9 cellular contexts compared by ENCODE assay signal in the genomic region with DNA sequence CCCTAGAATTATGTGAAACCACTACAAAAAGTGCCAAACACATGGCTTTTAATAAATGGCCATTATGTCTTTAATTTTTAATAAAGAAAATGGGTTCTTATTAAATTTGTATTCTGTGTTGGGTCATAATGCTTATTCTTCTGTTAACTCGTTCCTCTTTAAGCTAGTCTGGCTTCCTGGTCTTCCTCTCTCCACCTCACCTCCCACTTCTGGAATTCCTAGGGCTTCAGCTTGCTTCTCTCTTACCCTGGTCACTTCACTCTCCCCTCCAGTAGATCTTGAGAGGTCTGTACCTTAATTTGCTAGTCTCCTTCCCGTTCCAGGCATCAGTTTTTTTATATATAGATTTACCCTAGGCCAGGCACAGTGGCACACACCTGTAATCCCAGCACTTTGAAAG.
A peak's percentile ranks its signal among the peaks of the same experiment; 100 is the strongest.
DNase-seq lines count a peak whose midpoint lies in the region; FAIRE-seq and TF ChIP-seq lines count a peak whose summit lies in the region.
"Had no signal": no experiment of that assay in that cellular context is flagged by ENCODE, and none has a peak within 500 bp of the region (broad histone marks: within the 10 kb centered on the region; RNA-seq: fewer than 3 reads in every experiment).

No MANE protein-coding gene starts in this region.

- H4K8ac ChIP-seq in trophoblast cell (ENCODE audit: low read depth, low read length) = no peak overlapping the region

- H3K27ac ChIP-seq in OCI-LY7 (ENCODE audit: low read depth, low read length, poor library complexity, severe bottlenecking) (peak overlapping the region; percentile 72), trophoblast cell (ENCODE audit: low read depth, low read length) (no peak overlapping the region)
- H3K27ac ChIP-seq: neutrophil had no signal

- no peak overlapping the region for H3K18ac ChIP-seq in trophoblast cell (ENCODE audit: low read length)

- peaks cover 13% of the 10 kb centered on the region for H3K36me3 ChIP-seq in OCI-LY7 (ENCODE audit: insufficient read depth, low read length)
- H3K36me3 ChIP-seq in endocrine pancreas (ENCODE audit: control insufficient read depth, insufficient read depth, low read length) = no peaks in the 10 kb centered on the region
- H3K36me3 ChIP-seq in trophoblast cell (ENCODE audit: control insufficient read depth in 1 of 2, insufficient read depth in 2 of 2, low read length in 2 of 2) = no peaks in the 10 kb centered on the region
- H3K36me3 ChIP-seq: neutrophil had no signal

- CTCF ChIA-PET in OCI-LY7 (lab: Charles Lee; ENCODE audit: unreplicated experiment) = interaction anchor here (2.8 kb wide), 1 partner anchor 12 kb away, joined by 13 read pairs; no protein-coding TSS in a partner anchor
- CTCF ChIA-PET in HEK293T (lab: Yijun Ruan, JAX) = interaction anchor here (0.9 to 1.2 kb wide), 2 partner anchors 13 to 17 kb away, joined by 3 to 6 read pairs; no protein-coding TSS in a partner anchor

- POLR2A ChIA-PET in OCI-LY7 (lab: Charles Lee) (interaction anchor here (0.7 to 1.0 kb wide), 4 partner anchors 8 to 1145 kb away, joined by 3 read pairs; no protein-coding TSS in a partner anchor), HEK293T (lab: Yijun Ruan, JAX) (interaction anchor here (1.0 kb wide), 1 partner anchor 111 kb away, joined by 3 read pairs; no protein-coding TSS in a partner anchor)

- H3K9me3 ChIP-seq in OCI-LY7 (ENCODE audit: low read length) = no peaks in the 10 kb centered on the region
- no peaks in the 10 kb centered on the region for H3K9me3 ChIP-seq in endocrine pancreas (ENCODE audit: control insufficient read depth, low read length)
- no peaks in the 10 kb centered on the region for H3K9me3 ChIP-seq in trophoblast cell (ENCODE audit: insufficient read depth, low read depth, low read length)
- H3K9me3 ChIP-seq: neutrophil had no signal

- no peaks in the 10 kb centered on the region for H4K20me1 ChIP-seq in OCI-LY7 (ENCODE audit: insufficient read depth, low read length)

- peak overlapping the region; percentile 43 for H4K91ac ChIP-seq in trophoblast cell (ENCODE audit: low read depth, low read length)

- H2BK5ac ChIP-seq in trophoblast cell (ENCODE audit: low read depth, low read length, poor library complexity) = no peak overlapping the region

- no peak overlapping the region for H2AK5ac ChIP-seq in trophoblast cell (ENCODE audit: low read length)

- FAIRE-seq in GM19239 (lab: Jason Lieb, UNC) = no peak

- intact Hi-C loops in OCI-LY7 (cut with micrococcal nuclease; ENCODE audit: unreplicated experiment) = loop anchor here (5.0 kb wide), 2 partner anchors 213 to 398 kb away; a partner anchor contains a TSS

- no peaks in the 10 kb centered on the region for H3K9me2 ChIP-seq in OCI-LY7 (ENCODE audit: insufficient read depth, low read length)

- H3K79me2 ChIP-seq in OCI-LY7 (ENCODE audit: insufficient read depth, low read depth, low read length) (peaks cover 26% of the 10 kb centered on the region), trophoblast cell (ENCODE audit: control insufficient read depth, insufficient read depth, low read length, poor library complexity) (no peaks in the 10 kb centered on the region)

- H3K4me3 ChIP-seq in GM12865 (ENCODE audit: low read depth, low read length) (peak overlapping the region; percentile 93), OCI-LY7 (ENCODE audit: low read depth, low read length, poor library complexity, severe bottlenecking) (peak overlapping the region; percentile 86), endocrine pancreas (ENCODE audit: control insufficient read depth, insufficient read depth, low read length) (peak overlapping the region; percentile 41), trophoblast cell (ENCODE audit: low read depth, low read length) (no peak overlapping the region)

- no peak overlapping the region for H3K14ac ChIP-seq in trophoblast cell (ENCODE audit: low read length)

- H3K27me3 ChIP-seq in endocrine pancreas (ENCODE audit: control insufficient read depth, insufficient read depth, low read length) (no peaks in the 10 kb centered on the region), trophoblast cell (ENCODE audit: insufficient read depth, low read length) (no peaks in the 10 kb centered on the region)
- H3K27me3 ChIP-seq: neutrophil had no signal

- H3K4me2 ChIP-seq in OCI-LY7 (ENCODE audit: low read length) (peak overlapping the region; percentile 94), trophoblast cell (ENCODE audit: low read length) (no peak overlapping the region)

- no peak overlapping the region for H2BK12ac ChIP-seq in trophoblast cell (ENCODE audit: low read length)

- no peak overlapping the region for H3K23ac ChIP-seq in trophoblast cell (ENCODE audit: low read length)

- H2AFZ ChIP-seq in OCI-LY7 (ENCODE audit: low read length) (peak overlapping the region; percentile 73; the same call in 1 of the 2 replicates), trophoblast cell (ENCODE audit: insufficient read depth, low read length, poor library complexity) (peak overlapping the region; percentile 9)

- H3K4me1 ChIP-seq in OCI-LY7 (ENCODE audit: insufficient read depth, low read length, poor library complexity, severe bottlenecking) = peaks cover 35% of the 10 kb centered on the region
- H3K4me1 ChIP-seq in endocrine pancreas (ENCODE audit: control insufficient read depth, insufficient read depth, low read length) = no peaks in the 10 kb centered on the region
- peaks cover 10 to 11% of the 10 kb centered on the region in 2 experiments for H3K4me1 ChIP-seq in trophoblast cell (ENCODE audit: control insufficient read depth in 1 of 2, insufficient read depth in 2 of 2, low read length in 2 of 2)

- no TSS peak for BruUV-seq in OCI-LY7 (replicated peaks; lab: Mats Ljungman, UMichigan)

- DNase-seq in GM12865 (ENCODE audit: low read depth) (no peak), OCI-LY7 (ENCODE audit: low spot score) (no peak), trophoblast cell (no peak), HEK293T (ENCODE audit: extremely low spot score) (no peak), ureter (ENCODE audit: low spot score) (no peak), GM19239 (ENCODE audit: insufficient read length, low spot score) (no peak), DMS 273 treated with DMSO at 0.1 percent for 48 hours (lab: John Stamatoyannopoulos, UW) (no peak)

- no CpG with 5 or more reads among the region's 2 CpGs for WGBS in trophoblast cell (ENCODE audit: extremely low coverage, insufficient coverage, insufficient read length)

- TF ChIP-seq CTCF in GM12865 (IDR thresholded peaks at IDR 0.05; ENCODE audit: insufficient read depth, low read depth, low read length, missing control alignments) (no peak), OCI-LY7 (conservative IDR thresholded peaks at IDR 0.05; ENCODE audit: low read length) (no peak)

- H2BK120ac ChIP-seq in trophoblast cell (ENCODE audit: insufficient read depth, low read length, poor library complexity) = no peak overlapping the region

- H4K12ac ChIP-seq in trophoblast cell (ENCODE audit: low read depth, low read length) = no peak overlapping the region

- peaks cover 4% of the 10 kb centered on the region for H3K79me1 ChIP-seq in trophoblast cell (ENCODE audit: low read length)

- H3K4ac ChIP-seq in trophoblast cell (ENCODE audit: low read depth, low read length) = no peak overlapping the region

- H3K9ac ChIP-seq in endocrine pancreas (ENCODE audit: control insufficient read depth, insufficient read depth, low read length) (no peak overlapping the region), trophoblast cell (ENCODE audit: low read length) (no peak overlapping the region)

TF ChIP-seq in HEK293T, 16 proteins besides CTCF, POLR2A, EP300 and RAD21:
- TF ChIP-seq SUZ12 (IDR thresholded peaks at IDR 0.05) (no peak), L3MBTL2 (conservative IDR thresholded peaks at IDR 0.05) (no peak), NFRKB (IDR thresholded peaks at IDR 0.05) (no peak), HDGF (IDR thresholded peaks at IDR 0.05; ENCODE audit: borderline replicate concordance) (no peak), TARDBP (IDR thresholded peaks at IDR 0.05) (no peak), FOXK2 (IDR thresholded peaks at IDR 0.05) (no peak), FOXM1 (IDR thresholded peaks at IDR 0.05; ENCODE audit: borderline replicate concordance) (no peak), SP1 (IDR thresholded peaks at IDR 0.05) (no peak), CTBP1 (IDR thresholded peaks at IDR 0.05; ENCODE audit: borderline replicate concordance) (no peak), BHLHE40 (IDR thresholded peaks at IDR 0.05; ENCODE audit: borderline replicate concordance) (no peak), ZNF384 (IDR thresholded peaks at IDR 0.05) (no peak), FOXA1 (IDR thresholded peaks at IDR 0.05) (no peak), ELF4 (IDR thresholded peaks at IDR 0.05) (no peak)
- TF ChIP-seq, protein P1, sequence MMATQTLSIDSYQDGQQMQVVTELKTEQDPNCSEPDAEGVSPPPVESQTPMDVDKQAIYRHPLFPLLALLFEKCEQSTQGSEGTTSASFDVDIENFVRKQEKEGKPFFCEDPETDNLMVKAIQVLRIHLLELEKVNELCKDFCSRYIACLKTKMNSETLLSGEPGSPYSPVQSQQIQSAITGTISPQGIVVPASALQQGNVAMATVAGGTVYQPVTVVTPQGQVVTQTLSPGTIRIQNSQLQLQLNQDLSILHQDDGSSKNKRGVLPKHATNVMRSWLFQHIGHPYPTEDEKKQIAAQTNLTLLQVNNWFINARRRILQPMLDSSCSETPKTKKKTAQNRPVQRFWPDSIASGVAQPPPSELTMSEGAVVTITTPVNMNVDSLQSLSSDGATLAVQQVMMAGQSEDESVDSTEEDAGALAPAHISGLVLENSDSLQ (IDR thresholded peaks at IDR 0.05) = no peak
